Comparison of ENCODE assay signal across 25 cellular contexts in genomic region chr7:151131622-151132293, GRCh38. TPM values are rescaled to one million over a fixed set of nuclear protein-coding genes. Genes with fewer than 3 reads are reported as not detected.
DNase-seq lines count a peak whose midpoint lies in the region; ATAC-seq and TF ChIP-seq lines count a peak whose summit lies in the region.
"Had no signal": no experiment of that assay in that cellular context is flagged by ENCODE, and none has a peak within 500 bp of the region (broad histone marks: within the 10 kb centered on the region; RNA-seq: fewer than 3 reads in every experiment).

No MANE protein-coding gene starts in this region.

- no peak overlapping the region for H3K4me3 ChIP-seq in mucosa of descending colon
- H3K4me3 ChIP-seq: HAP-1, stomach, uterus had no signal

- TF ChIP-seq CTCF in mucosa of descending colon (IDR thresholded peaks at IDR 0.05) = no peak

- intact Hi-C loops in head of caudate nucleus (cut with DNase I) = no loop called here
- intact Hi-C loops in mucosa of descending colon (cut with DNase I, micrococcal nuclease) = no loop called here

- peak overlapping the region; percentile 78 for H3K27ac ChIP-seq in substantia nigra (ENCODE audit: low read depth, low read length, poor library complexity, severe bottlenecking)
- H3K27ac ChIP-seq: brain microvascular endothelial cell, epithelial cell of prostate, foreskin keratinocyte, stomach, uterus, VCaP had no signal

- H3K9me3 ChIP-seq in mucosa of descending colon = no peaks in the 10 kb centered on the region
- H3K9me3 ChIP-seq: HAP-1, stomach, uterus had no signal

- ATAC-seq in SK-N-SH treated with all-trans-retinoic acid at 6 μM for 48 hours (peak; percentile 6; the same call in 1 of the 3 replicates), mucosa of descending colon (no peak), HG02973 (IDR thresholded peaks at IDR 0.05; ENCODE audit: unreplicated experiment) (no peak)
- ATAC-seq: activated naive CD4-positive, alpha-beta T cell treated with anti-CD3 and anti-CD28 coated beads, Interleukin-2, amount 50 U/mL, for 72 hours; foreskin keratinocyte; T-cell had no signal

- no peaks in the 10 kb centered on the region for H3K36me3 ChIP-seq in mucosa of descending colon (ENCODE audit: low read depth)
- H3K36me3 ChIP-seq: uterus had no signal

- DNase-seq in head of caudate nucleus (peak; percentile 47 to 92 (median 82)), mucosa of descending colon (peak in 2 of 3 donors; percentile 17 to 32), substantia nigra (lab: John Stamatoyannopoulos, UW) (peak in 44 of 49 donors; percentile 16 to 87 (median 60)), mucosa of gallbladder (ENCODE audit: low spot score) (no peak), NCI-H345 (lab: John Stamatoyannopoulos, UW) (no peak)
- DNase-seq in activated effector memory CD4-positive, alpha-beta T cell treated with Interleukin-2 at 50 U/mL for 16 hours = no peak
- DNase-seq: activated T-cell treated with anti-CD3 and anti-CD28 coated beads, Interleukin-2, amount 50 U/mL, for 48 hours; brain microvascular endothelial cell; COR-L47; EL; foreskin keratinocyte; MV-4-11; NCI-H1930; stomach; T-cell had no signal

- peaks cover 3% of the 10 kb centered on the region for H3K4me1 ChIP-seq in mucosa of descending colon (ENCODE audit: low read depth)
- H3K4me1 ChIP-seq: foreskin keratinocyte, HAP-1, uterus had no signal

TF ChIP-seq in SK-N-SH treated with all-trans-retinoic acid at 6 μM for 48 hours, 23 proteins besides CTCF, POLR2A, EP300 and RAD21:
- no peak for TF ChIP-seq ZC3H10 (CRISPR knock-in tag; IDR thresholded peaks at IDR 0.05)
- peak; percentile 68; the same call in 1 of the 2 replicates for TF ChIP-seq TCF4 (CRISPR knock-in tag; IDR thresholded peaks at IDR 0.05; ENCODE audit: borderline replicate concordance)
- TF ChIP-seq ZFP30 (CRISPR knock-in tag; IDR thresholded peaks at IDR 0.05) = no peak

RNA-seq across cellular contexts. Expression of gene GBX1, which starts 35.7 kb away (rescaled TPM):
- total RNA-seq in mucosa of descending colon (not detected), mucosa of gallbladder (not detected)
- total RNA-seq: foreskin keratinocyte, lung microvascular endothelial cell, NCI-H460, skeletal muscle tissue, stomach, T-cell had no signal

RNA-seq across cellular contexts. Expression of gene AGAP3, which starts 45.5 kb away (rescaled TPM):
- total RNA-seq in mucosa of descending colon (100 to 1,000 TPM in 1 of 3 donors, 10 to 100 TPM in 2; 39.7 to 116 (median 50.6) TPM), mucosa of gallbladder (98.4 TPM)

RNA-seq across cellular contexts. Expression of gene TMUB1, which starts 48.5 kb away (rescaled TPM):
- total RNA-seq in mucosa of descending colon (10 to 100 TPM; 54.2 to 63.7 (median 60.8) TPM), mucosa of gallbladder (69.1 TPM)

RNA-seq across cellular contexts. Expression of gene FASTK, which starts 51.1 kb away (rescaled TPM):
- total RNA-seq in mucosa of descending colon (100 to 1,000 TPM in 1 of 3 donors, 10 to 100 TPM in 2; 78.6 to 122 (median 98.5) TPM), mucosa of gallbladder (121 TPM)

RNA-seq across cellular contexts. Expression of gene ASB10, which starts 55.3 kb away (rescaled TPM):
- not detected for total RNA-seq in mucosa of descending colon
- not detected for total RNA-seq in mucosa of gallbladder
- total RNA-seq: activated naive CD4-positive, alpha-beta T cell treated with anti-CD3 and anti-CD28 coated beads, Interleukin-2, amount 50 U/mL, for 72 hours; foreskin keratinocyte; lung microvascular endothelial cell; NCI-H460; stomach; T-cell; uterus had no signal

Comparison
In these comparisons a context has a peak if more than half of its experiments do, and no peak if none do; other contexts are left out.
1. DNase-seq: peak in head of caudate nucleus (42 of 42), mucosa of descending colon (2 of 3) and substantia nigra (44 of 49); none in mucosa of gallbladder (single experiment), NCI-H345 (single experiment) and activated effector memory CD4-positive, alpha-beta T cell treated with Interleukin-2 at 50 U/mL for 16 hours (single experiment).